16 cellular contexts compared by ENCODE assay signal in the genomic region with DNA sequence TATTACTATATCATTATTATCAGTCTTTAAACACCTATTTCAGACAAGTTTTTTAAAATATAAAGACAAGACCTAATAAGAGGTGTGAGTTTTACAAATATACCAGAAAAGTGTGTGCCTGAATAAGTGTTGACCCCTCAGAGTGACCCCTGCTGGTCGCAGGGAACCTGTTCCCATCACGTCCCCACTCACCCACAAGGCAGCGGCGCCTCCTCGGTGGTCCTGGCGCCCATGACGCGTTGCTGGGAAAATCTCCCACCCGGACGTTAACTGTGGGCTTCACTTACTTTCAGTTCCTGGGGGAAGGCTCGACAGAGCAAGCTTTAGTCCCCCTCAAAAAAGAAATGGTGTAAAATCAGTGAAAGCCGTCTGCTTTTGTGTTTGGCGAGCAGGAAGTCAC.
"Had no signal": no experiment of that assay in that cellular context is flagged by ENCODE, and none has a peak within 500 bp of the region (broad histone marks: within the 10 kb centered on the region; RNA-seq: fewer than 3 reads in every experiment).

No MANE protein-coding gene starts in this region.

- H3K36me3 Mint-ChIP-seq: activated CD4-positive, alpha-beta memory T cell treated with anti-CD3 and anti-CD28 coated beads for 36 hours; activated naive CD8-positive, alpha-beta T cell; memory B cell; natural killer cell had no signal

- H3K27ac ChIP-seq: brain microvascular endothelial cell, esophagus squamous epithelium, left lung, upper lobe of right lung had no signal

- ATAC-seq: activated T-cell treated with anti-CD3 and anti-CD28 coated beads, Interleukin-2, amount 50 U/mL, for 4 hours; left lung; natural killer cell; stimulated activated naive CD8-positive, alpha-beta T cell treated with anti-CD3 and anti-CD28 coated beads, Interleukin-15, Interleukin-2, amounts not matched to agents 100 U/mL and 50 U/mL, for 24 hours; upper lobe of right lung had no signal

- DNase-seq: activated CD4-positive, alpha-beta memory T cell treated with anti-CD3 and anti-CD28 coated beads for 36 hours; activated CD4-positive, alpha-beta T cell treated with anti-CD3 and anti-CD28 coated beads for 1 hour; activated effector memory CD4-positive, alpha-beta T cell treated with anti-CD3 and anti-CD28 coated beads, Interleukin-2, amount 50 U/mL, for 16 hours; activated T-cell treated with anti-CD3 and anti-CD28 coated beads, Interleukin-2, amount 50 U/mL, for 4 hours; brain microvascular endothelial cell; esophagus squamous epithelium; foreskin fibroblast; glutamatergic neuron; left lung; natural killer cell; stimulated activated CD4-positive, alpha-beta T cell treated with anti-CD3 and anti-CD28 coated beads, Interleukin-2, amount 100 ng/mL, for 48 hours; stimulated activated CD8-positive, alpha-beta memory T cell treated with anti-CD3 and anti-CD28 coated beads, Interleukin-4, amount 100 ng/mL, for 48 hours; stimulated activated naive CD8-positive, alpha-beta T cell treated with anti-CD3 and anti-CD28 coated beads, Interleukin-15, Interleukin-2, amounts not matched to agents 100 U/mL and 50 U/mL, for 24 hours; upper lobe of right lung had no signal

- H3K27me3 Mint-ChIP-seq: activated naive CD8-positive, alpha-beta T cell had no signal

- H3K27ac Mint-ChIP-seq: activated CD4-positive, alpha-beta memory T cell treated with anti-CD3 and anti-CD28 coated beads for 36 hours; activated naive CD8-positive, alpha-beta T cell; memory B cell; natural killer cell had no signal

- H3K4me1 ChIP-seq: left lung had no signal

- H3K4me3 ChIP-seq: esophagus squamous epithelium, left lung, upper lobe of right lung had no signal

- H3K9me3 ChIP-seq: esophagus squamous epithelium, left lung, upper lobe of right lung had no signal

- H3K36me3 ChIP-seq: brain microvascular endothelial cell, esophagus squamous epithelium, left lung, upper lobe of right lung had no signal

- H3K27me3 ChIP-seq: brain microvascular endothelial cell, upper lobe of right lung had no signal

- H3K4me3 Mint-ChIP-seq: activated CD4-positive, alpha-beta memory T cell treated with anti-CD3 and anti-CD28 coated beads for 36 hours; activated naive CD8-positive, alpha-beta T cell; activated T-cell treated with anti-CD3 and anti-CD28 coated beads, Interleukin-2, amount 50 U/mL, for 4 hours; memory B cell; natural killer cell had no signal

- H3K9me3 Mint-ChIP-seq: activated CD4-positive, alpha-beta memory T cell treated with anti-CD3 and anti-CD28 coated beads for 36 hours; activated T-cell treated with anti-CD3 and anti-CD28 coated beads, Interleukin-2, amount 50 U/mL, for 4 hours; memory B cell; natural killer cell had no signal
